Comparison of ENCODE assay signal across 1 cellular context in the genomic region with DNA sequence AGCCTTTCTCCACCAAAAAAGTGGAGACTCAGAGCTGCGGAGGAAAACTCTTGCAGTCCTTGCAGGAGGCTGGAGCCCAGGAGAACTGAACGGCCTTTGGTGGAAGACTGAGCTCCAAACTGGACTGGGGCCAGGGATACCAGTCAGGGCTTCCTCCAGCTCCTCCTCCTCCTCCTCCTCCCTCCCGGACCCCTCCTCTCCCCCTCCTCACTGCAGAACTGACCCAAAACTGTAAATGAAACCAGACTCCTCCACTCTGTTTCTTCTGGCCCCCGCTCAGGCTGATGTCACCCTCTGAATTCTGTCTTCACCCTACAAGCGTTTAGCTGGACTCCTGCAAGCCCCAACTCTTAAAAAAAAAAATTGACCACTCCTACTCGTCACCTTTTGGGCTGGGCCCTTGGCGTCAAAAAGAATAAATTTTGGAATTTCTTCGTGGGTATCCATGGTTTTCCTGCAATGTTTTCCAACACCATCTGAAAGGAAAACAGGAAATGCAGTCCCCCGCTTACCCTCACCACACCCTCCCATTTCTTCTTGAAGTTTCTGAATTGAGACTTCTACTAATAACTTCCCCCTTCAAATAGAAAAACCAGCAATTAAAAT.
TF ChIP-seq lines count a peak whose summit lies in the region.

A gene with protein sequence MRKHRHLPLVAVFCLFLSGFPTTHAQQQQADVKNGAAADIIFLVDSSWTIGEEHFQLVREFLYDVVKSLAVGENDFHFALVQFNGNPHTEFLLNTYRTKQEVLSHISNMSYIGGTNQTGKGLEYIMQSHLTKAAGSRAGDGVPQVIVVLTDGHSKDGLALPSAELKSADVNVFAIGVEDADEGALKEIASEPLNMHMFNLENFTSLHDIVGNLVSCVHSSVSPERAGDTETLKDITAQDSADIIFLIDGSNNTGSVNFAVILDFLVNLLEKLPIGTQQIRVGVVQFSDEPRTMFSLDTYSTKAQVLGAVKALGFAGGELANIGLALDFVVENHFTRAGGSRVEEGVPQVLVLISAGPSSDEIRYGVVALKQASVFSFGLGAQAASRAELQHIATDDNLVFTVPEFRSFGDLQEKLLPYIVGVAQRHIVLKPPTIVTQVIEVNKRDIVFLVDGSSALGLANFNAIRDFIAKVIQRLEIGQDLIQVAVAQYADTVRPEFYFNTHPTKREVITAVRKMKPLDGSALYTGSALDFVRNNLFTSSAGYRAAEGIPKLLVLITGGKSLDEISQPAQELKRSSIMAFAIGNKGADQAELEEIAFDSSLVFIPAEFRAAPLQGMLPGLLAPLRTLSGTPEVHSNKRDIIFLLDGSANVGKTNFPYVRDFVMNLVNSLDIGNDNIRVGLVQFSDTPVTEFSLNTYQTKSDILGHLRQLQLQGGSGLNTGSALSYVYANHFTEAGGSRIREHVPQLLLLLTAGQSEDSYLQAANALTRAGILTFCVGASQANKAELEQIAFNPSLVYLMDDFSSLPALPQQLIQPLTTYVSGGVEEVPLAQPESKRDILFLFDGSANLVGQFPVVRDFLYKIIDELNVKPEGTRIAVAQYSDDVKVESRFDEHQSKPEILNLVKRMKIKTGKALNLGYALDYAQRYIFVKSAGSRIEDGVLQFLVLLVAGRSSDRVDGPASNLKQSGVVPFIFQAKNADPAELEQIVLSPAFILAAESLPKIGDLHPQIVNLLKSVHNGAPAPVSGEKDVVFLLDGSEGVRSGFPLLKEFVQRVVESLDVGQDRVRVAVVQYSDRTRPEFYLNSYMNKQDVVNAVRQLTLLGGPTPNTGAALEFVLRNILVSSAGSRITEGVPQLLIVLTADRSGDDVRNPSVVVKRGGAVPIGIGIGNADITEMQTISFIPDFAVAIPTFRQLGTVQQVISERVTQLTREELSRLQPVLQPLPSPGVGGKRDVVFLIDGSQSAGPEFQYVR (N-terminal part only) (minus strand): TSS at position 109 of the 606 bp plus-strand sequence. CDS start 17,347 bp downstream, outside the sequence.

TF ChIP-seq in WTC11, 78 proteins besides CTCF, POLR2A, EP300 and RAD21 (continued from another document):
- TF ChIP-seq, protein P1, sequence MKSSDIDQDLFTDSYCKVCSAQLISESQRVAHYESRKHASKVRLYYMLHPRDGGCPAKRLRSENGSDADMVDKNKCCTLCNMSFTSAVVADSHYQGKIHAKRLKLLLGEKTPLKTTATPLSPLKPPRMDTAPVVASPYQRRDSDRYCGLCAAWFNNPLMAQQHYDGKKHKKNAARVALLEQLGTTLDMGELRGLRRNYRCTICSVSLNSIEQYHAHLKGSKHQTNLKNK (CRISPR knock-in tag; IDR thresholded peaks at IDR 0.05), result no peak
- TF ChIP-seq ELF4 (CRISPR knock-in tag; IDR thresholded peaks at IDR 0.05; ENCODE audit: low read depth), result no peak
- TF ChIP-seq TCF7 (CRISPR knock-in tag; IDR thresholded peaks at IDR 0.05; ENCODE audit: low read depth), result no peak
- no peak for TF ChIP-seq OVOL2 (CRISPR knock-in tag; IDR thresholded peaks at IDR 0.05; ENCODE audit: borderline replicate concordance)
- TF ChIP-seq MXD4 (CRISPR knock-in tag; IDR thresholded peaks at IDR 0.05; ENCODE audit: borderline replicate concordance), result no peak
- TF ChIP-seq, protein P2, sequence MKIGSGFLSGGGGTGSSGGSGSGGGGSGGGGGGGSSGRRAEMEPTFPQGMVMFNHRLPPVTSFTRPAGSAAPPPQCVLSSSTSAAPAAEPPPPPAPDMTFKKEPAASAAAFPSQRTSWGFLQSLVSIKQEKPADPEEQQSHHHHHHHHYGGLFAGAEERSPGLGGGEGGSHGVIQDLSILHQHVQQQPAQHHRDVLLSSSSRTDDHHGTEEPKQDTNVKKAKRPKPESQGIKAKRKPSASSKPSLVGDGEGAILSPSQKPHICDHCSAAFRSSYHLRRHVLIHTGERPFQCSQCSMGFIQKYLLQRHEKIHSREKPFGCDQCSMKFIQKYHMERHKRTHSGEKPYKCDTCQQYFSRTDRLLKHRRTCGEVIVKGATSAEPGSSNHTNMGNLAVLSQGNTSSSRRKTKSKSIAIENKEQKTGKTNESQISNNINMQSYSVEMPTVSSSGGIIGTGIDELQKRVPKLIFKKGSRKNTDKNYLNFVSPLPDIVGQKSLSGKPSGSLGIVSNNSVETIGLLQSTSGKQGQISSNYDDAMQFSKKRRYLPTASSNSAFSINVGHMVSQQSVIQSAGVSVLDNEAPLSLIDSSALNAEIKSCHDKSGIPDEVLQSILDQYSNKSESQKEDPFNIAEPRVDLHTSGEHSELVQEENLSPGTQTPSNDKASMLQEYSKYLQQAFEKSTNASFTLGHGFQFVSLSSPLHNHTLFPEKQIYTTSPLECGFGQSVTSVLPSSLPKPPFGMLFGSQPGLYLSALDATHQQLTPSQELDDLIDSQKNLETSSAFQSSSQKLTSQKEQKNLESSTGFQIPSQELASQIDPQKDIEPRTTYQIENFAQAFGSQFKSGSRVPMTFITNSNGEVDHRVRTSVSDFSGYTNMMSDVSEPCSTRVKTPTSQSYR (CRISPR knock-in tag; IDR thresholded peaks at IDR 0.05), result no peak
